In genomic region chr19:39001016-39001415, GRCh38 we compare ENCODE assay signal across 17 cellular contexts. TPM values are rescaled to one million over a fixed set of nuclear protein-coding genes. Genes with fewer than 3 reads are reported as not detected.
"Had no signal": no experiment of that assay in that cellular context is flagged by ENCODE, and none has a peak within 500 bp of the region (broad histone marks: within the 10 kb centered on the region; RNA-seq: fewer than 3 reads in every experiment).

No MANE protein-coding gene starts in this region.

- H3K4me1 ChIP-seq: ascending aorta, colonic mucosa, left lung, right atrium auricular region, suprapubic skin had no signal

- H3K27me3 ChIP-seq: ascending aorta, colonic mucosa, left lung, right atrium auricular region, suprapubic skin had no signal

- H3K36me3 ChIP-seq: ascending aorta, colonic mucosa, left lung, right atrium auricular region, suprapubic skin had no signal

- DNase-seq: activated CD4-positive, alpha-beta T cell treated with anti-CD3 and anti-CD28 coated beads, Interleukin-2, amount 50 U/mL, for 1 hour; activated CD4-positive, CD25-positive, alpha-beta regulatory T cell treated with anti-CD3 and anti-CD28 coated beads, Interleukin-2, amount 50 U/mL, for 72 hours; activated CD8-positive, alpha-beta memory T cell treated with anti-CD3 and anti-CD28 coated beads, Interleukin-2, amount 50 U/mL, for 4 hours; activated effector memory CD4-positive, alpha-beta T cell treated with Interleukin-2 at 50 U/mL for 16 hours; activated naive CD4-positive, alpha-beta T cell treated with anti-CD3 and anti-CD28 coated beads, Interleukin-2, amount 10 ng/mL, durations not matched to agents 7 days and 5 days; activated T-cell treated with anti-CD3 and anti-CD28 coated beads, Interleukin-2, amount 50 U/mL, for 48 hours; colonic mucosa; erythroblast; foreskin melanocyte; hypothalamus; kidney; left lung; T1000 had no signal

- H3K9me3 ChIP-seq: ascending aorta, colonic mucosa, left lung, right atrium auricular region, suprapubic skin had no signal

- H3K4me3 ChIP-seq: ascending aorta, colonic mucosa, left lung, right atrium auricular region, suprapubic skin had no signal

- H3K27ac ChIP-seq: ascending aorta, colonic mucosa, left lung, right atrium auricular region, suprapubic skin had no signal

RNA-seq across cellular contexts. Expression of gene FBXO27, which starts 31.3 kb away (rescaled TPM):
- total RNA-seq: mononuclear cell had no signal
